Comparison of ENCODE assay signal across 21 cellular contexts in genomic region chr20:57666106-57666833, GRCh38. TPM values are rescaled to one million over a fixed set of nuclear protein-coding genes. Genes with fewer than 3 reads are reported as not detected.
DNase-seq lines count a peak whose midpoint lies in the region; ATAC-seq, FAIRE-seq and TF ChIP-seq lines count a peak whose summit lies in the region.
"Had no signal": no experiment of that assay in that cellular context is flagged by ENCODE, and none has a peak within 500 bp of the region (broad histone marks: within the 10 kb centered on the region; RNA-seq: fewer than 3 reads in every experiment).

No MANE protein-coding gene starts in this region.

- H2AK5ac ChIP-seq in trophoblast cell (ENCODE audit: low read length) = no peak overlapping the region

- DNase-seq in RWPE2 (ENCODE audit: low spot score) (peak; percentile 75), HepG2 (ENCODE audit: low spot score) (no peak), trophoblast cell (no peak), UCSD-AML1 (lab: John Stamatoyannopoulos, UW; ENCODE audit: unreplicated experiment) (no peak), HUDEP-2 (lab: John Stamatoyannopoulos, UW; ENCODE audit: unreplicated experiment in 76 of 76) (no peak), NCI-H345 treated with DMSO at 0.1 percent for 48 hours (lab: John Stamatoyannopoulos, UW; ENCODE audit: unreplicated experiment) (no peak)
- DNase-seq: CD4-positive, CD25-positive, alpha-beta regulatory T cell; GOT3; KBM-7; MG63; NCI-H1092 treated with DMSO at 0.1 percent for 48 hours; NCI-H1694; NCI-H446 treated with DMSO at 0.1 percent for 48 hours; NCI-H774; SIG-M5 had no signal

- no peaks in the 10 kb centered on the region for H3K27me3 ChIP-seq in RWPE2 (ENCODE audit: insufficient read depth, poor library complexity, severe bottlenecking)
- H3K27me3 ChIP-seq in HepG2 (ENCODE audit: control insufficient read depth in 1 of 2, insufficient read depth in 2 of 2, low read length in 2 of 2) = peaks cover 18 to 93% of the 10 kb centered on the region in 2 experiments; a peak in 4 of 5 replicates
- no peaks in the 10 kb centered on the region for H3K27me3 ChIP-seq in trophoblast cell (ENCODE audit: insufficient read depth, low read length)
- H3K27me3 ChIP-seq: MG63 had no signal

- no peak overlapping the region for H3K4me3 ChIP-seq in RWPE2 (ENCODE audit: severe bottlenecking)
- no peak overlapping the region for H3K4me3 ChIP-seq in HepG2 (replicated peaks in 1 of 3; ENCODE audit: insufficient read depth in 1 of 3, low read depth in 2 of 3, low read length in 3 of 3)
- no peak overlapping the region for H3K4me3 ChIP-seq in trophoblast cell (ENCODE audit: low read depth, low read length)
- H3K4me3 ChIP-seq: MG63 had no signal

- H3K4me2 ChIP-seq in HepG2 (ENCODE audit: low read depth, low read length) = no peak overlapping the region
- no peak overlapping the region for H3K4me2 ChIP-seq in trophoblast cell (ENCODE audit: low read length)

- H3K18ac ChIP-seq in trophoblast cell (ENCODE audit: low read length) = peak overlapping the region; percentile 21

- no peak overlapping the region for H3K23ac ChIP-seq in trophoblast cell (ENCODE audit: low read length)

- no peak for FAIRE-seq in HepG2 (lab: Jason Lieb, UNC)
- FAIRE-seq: GM12891 had no signal

- BruUV-seq in HepG2 (replicated peaks; lab: Mats Ljungman, UMichigan) = no TSS peak

- TF ChIP-seq RAD21 in HepG2 (CRISPR knock-in tag; IDR thresholded peaks at IDR 0.05) = no peak

- no peak overlapping the region for H2BK120ac ChIP-seq in trophoblast cell (ENCODE audit: insufficient read depth, low read length, poor library complexity)

- H4K91ac ChIP-seq in trophoblast cell (ENCODE audit: low read depth, low read length) = no peak overlapping the region

- peaks cover 9% of the 10 kb centered on the region for H3K4me1 ChIP-seq in RWPE2 (ENCODE audit: insufficient read depth, poor library complexity, severe bottlenecking)
- H3K4me1 ChIP-seq in HepG2 (ENCODE audit: insufficient read depth, low read length) = no peaks in the 10 kb centered on the region
- H3K4me1 ChIP-seq in trophoblast cell (ENCODE audit: control insufficient read depth in 1 of 2, insufficient read depth in 2 of 2, low read length in 2 of 2) = peaks cover 3 to 4% of the 10 kb centered on the region in 2 experiments

- no peak for TF ChIP-seq POLR2A in HepG2 (IDR thresholded peaks at IDR 0.05; ENCODE audit: insufficient read depth in 1 of 2, low read depth in 2 of 2, low read length in 2 of 2)

- no peak overlapping the region for H4K8ac ChIP-seq in trophoblast cell (ENCODE audit: low read depth, low read length)

- in situ Hi-C loops in HepG2 (cut with HindIII; ENCODE audit: extremely low pct_ligation_motif_present, low pct_unique_long_range_greater_than_20kb) = no loop called here

- H3K9me3 ChIP-seq in RWPE2 (ENCODE audit: severe bottlenecking) (no peaks in the 10 kb centered on the region), HepG2 (ENCODE audit: low read length) (no peaks in the 10 kb centered on the region), trophoblast cell (ENCODE audit: insufficient read depth, low read depth, low read length) (no peaks in the 10 kb centered on the region)
- H3K9me3 ChIP-seq: MG63 had no signal

- no peaks in the 10 kb centered on the region for H3K79me1 ChIP-seq in trophoblast cell (ENCODE audit: low read length)

- no peak overlapping the region for H3K9ac ChIP-seq in HepG2 (ENCODE audit: insufficient read depth, low read depth, low read length)
- no peak overlapping the region for H3K9ac ChIP-seq in trophoblast cell (ENCODE audit: low read length)

- H2BK12ac ChIP-seq in trophoblast cell (ENCODE audit: low read length) = no peak overlapping the region

- no peak overlapping the region for H4K12ac ChIP-seq in trophoblast cell (ENCODE audit: low read depth, low read length)

- TF ChIP-seq CTCF in 22Rv1 (IDR thresholded peaks at IDR 0.05) (no peak), RWPE2 (IDR thresholded peaks at IDR 0.05; ENCODE audit: poor library complexity, severe bottlenecking) (no peak), HepG2 (CRISPR knock-in tag; IDR thresholded peaks at IDR 0.05) (no peak)

- peak overlapping the region; percentile 93 for H3K27ac ChIP-seq in 22Rv1
- H3K27ac ChIP-seq in RWPE2 (ENCODE audit: poor library complexity, severe bottlenecking) = no peak overlapping the region
- no peak overlapping the region for H3K27ac ChIP-seq in HepG2 (ENCODE audit: extremely low read length, insufficient read depth, low read length)
- H3K27ac ChIP-seq in trophoblast cell (ENCODE audit: low read depth, low read length) = no peak overlapping the region
- H3K27ac ChIP-seq: HL-60 had no signal

- POLR2A ChIA-PET in HepG2 (lab: Yijun Ruan, JAX) = no interaction called here

- no peak overlapping the region for H2AFZ ChIP-seq in HepG2 (ENCODE audit: low read length)
- no peak overlapping the region for H2AFZ ChIP-seq in trophoblast cell (ENCODE audit: insufficient read depth, low read length, poor library complexity)

- H3K4ac ChIP-seq in trophoblast cell (ENCODE audit: low read depth, low read length) = no peak overlapping the region

- H2BK5ac ChIP-seq in trophoblast cell (ENCODE audit: low read depth, low read length, poor library complexity) = no peak overlapping the region

- ATAC-seq in RWPE2 (ENCODE audit: low read depth) = no peak
- ATAC-seq in HepG2 = no peak
- ATAC-seq: Panc1 had no signal

- H3K36me3 ChIP-seq in RWPE2 (ENCODE audit: low read depth) (peaks cover 81% of the 10 kb centered on the region), HepG2 (replicated peaks in 1 of 2; ENCODE audit: control insufficient read depth in 1 of 2, insufficient read depth in 2 of 2, low read length in 2 of 2) (no peaks in the 10 kb centered on the region), trophoblast cell (ENCODE audit: control insufficient read depth in 1 of 2, insufficient read depth in 2 of 2, low read length in 2 of 2) (peaks cover 28 to 29% of the 10 kb centered on the region in 2 experiments)
- H3K36me3 ChIP-seq: MG63 had no signal

- 20% methylated on average over 21 of the region's 21 CpGs for WGBS in HepG2 (ENCODE audit: low lambda C conversion rate)
- WGBS in trophoblast cell (ENCODE audit: extremely low coverage, insufficient coverage, insufficient read length) = no CpG with 5 or more reads among the region's 21 CpGs

- no peaks in the 10 kb centered on the region; the same call in 1 of the 2 replicates for H4K20me1 ChIP-seq in HepG2 (ENCODE audit: insufficient read depth, low read length)

- TF ChIP-seq EP300 in HepG2 (IDR thresholded peaks at IDR 0.05; ENCODE audit: low read depth in 2 of 2, low read length in 2 of 2) (no peak), HepG2 (CRISPR knock-in tag; IDR thresholded peaks at IDR 0.05; ENCODE audit: borderline replicate concordance) (no peak)

- H3K79me2 ChIP-seq in HepG2 (ENCODE audit: insufficient read depth, low read length) (no peaks in the 10 kb centered on the region), trophoblast cell (ENCODE audit: control insufficient read depth, insufficient read depth, low read length, poor library complexity) (peaks cover 8% of the 10 kb centered on the region)

- no peak overlapping the region for H3K14ac ChIP-seq in trophoblast cell (ENCODE audit: low read length)

- CTCF ChIA-PET in HepG2 (lab: Yijun Ruan, JAX; ENCODE audit: low intra/inter-chr PET ratio, low total read pairs) = no interaction called here

- intact Hi-C loops in HepG2 (cut with micrococcal nuclease; ENCODE audit: unreplicated experiment) = no loop called here

RNA-seq across cellular contexts. Expression of gene PMEPA1, which starts 43.5 kb away (rescaled TPM):
- total RNA-seq in HepG2 (2016; rRNA removed; fragmentation: Illumina TruSeq; extraction: Trizol) = not detected in 2 replicates
- not detected in 2 replicates for total RNA-seq in HepG2 (2016; cell fraction: cytosol; rRNA removed; fragmentation: Illumina TruSeq; extraction: Trizol; ENCODE audit: low read depth)
- total RNA-seq in HepG2 (2016; cell fraction: insoluble cytoplasmic fraction; rRNA removed; fragmentation: Illumina TruSeq; extraction: Trizol) = not detected in 2 replicates
- 0.31 TPM in 1 of 2 replicates, not detected in the other for total RNA-seq in HepG2 (2016; cell fraction: membrane; rRNA removed; fragmentation: Illumina TruSeq; extraction: Trizol)
- not detected in 2 replicates for total RNA-seq in HepG2 (2016; cell fraction: nucleus; rRNA removed; fragmentation: Illumina TruSeq; extraction: Trizol)
- polyA plus RNA-seq in HepG2 (2011; rRNA removed) = 0.08 TPM in 1 of 2 replicates, not detected in the other
- polyA plus RNA-seq in HepG2 (2011; cell fraction: cytosol; rRNA removed) = 0.03 TPM in 1 of 2 replicates, not detected in the other
- polyA plus RNA-seq in HepG2 (2011; cell fraction: nucleus; rRNA removed) = 0.12 and 0.16 TPM in 2 replicates
- polyA plus RNA-seq in HepG2 (2012) = not detected in 2 replicates
- polyA plus RNA-seq in HepG2 (2016; cell fraction: cytosol; fragmentation: Illumina TruSeq; extraction: Trizol; ENCODE audit: low read depth) = not detected in 2 replicates
- not detected in 2 replicates for polyA plus RNA-seq in HepG2 (2016; cell fraction: insoluble cytoplasmic fraction; fragmentation: Illumina TruSeq; extraction: Trizol; ENCODE audit: low read depth)
- 0.15 TPM in 1 of 2 replicates, not detected in the other for polyA plus RNA-seq in HepG2 (2016; cell fraction: membrane; fragmentation: Illumina TruSeq; extraction: Trizol; ENCODE audit: low read depth)
- polyA plus RNA-seq in HepG2 (2016; cell fraction: nucleus; fragmentation: Illumina TruSeq; extraction: Trizol; ENCODE audit: insufficient read depth, low read depth) = not detected in 2 replicates
- polyA minus RNA-seq in HepG2 (2011; rRNA and poly(A)+ RNA removed; ENCODE audit: low replicate concordance) = 0.20 and 7.8 TPM in 2 replicates
- polyA minus RNA-seq in HepG2 (2011; cell fraction: cytosol; rRNA and poly(A)+ RNA removed) = 0.53 TPM in 1 of 2 replicates, not detected in the other
- 0.39 TPM in 1 of 2 replicates, not detected in the other for polyA minus RNA-seq in HepG2 (2011; cell fraction: nucleus; rRNA and poly(A)+ RNA removed)
- 43.9 and 46.9 TPM in 2 replicates for polyA plus RNA-seq in trophoblast cell (2013)

RNA-seq across cellular contexts. Expression of gene ZBP1, which starts 46.0 kb away (rescaled TPM):
- total RNA-seq in HepG2 (2016; rRNA removed; fragmentation: Illumina TruSeq; extraction: Trizol) = not detected in 2 replicates
- total RNA-seq in HepG2 (2016; cell fraction: cytosol; rRNA removed; fragmentation: Illumina TruSeq; extraction: Trizol; ENCODE audit: low read depth) = not detected in 2 replicates
- not detected in 2 replicates for total RNA-seq in HepG2 (2016; cell fraction: insoluble cytoplasmic fraction; rRNA removed; fragmentation: Illumina TruSeq; extraction: Trizol)
- not detected in 2 replicates for total RNA-seq in HepG2 (2016; cell fraction: membrane; rRNA removed; fragmentation: Illumina TruSeq; extraction: Trizol)
- not detected in 2 replicates for total RNA-seq in HepG2 (2016; cell fraction: nucleus; rRNA removed; fragmentation: Illumina TruSeq; extraction: Trizol)
- polyA plus RNA-seq in HepG2 (2011; rRNA removed) = not detected in 2 replicates
- not detected in 2 replicates for polyA plus RNA-seq in HepG2 (2011; cell fraction: cytosol; rRNA removed)
- polyA plus RNA-seq in HepG2 (2011; cell fraction: nucleus; rRNA removed) = not detected in 2 replicates
- not detected in 2 replicates for polyA plus RNA-seq in HepG2 (2012)
- not detected in 2 replicates for polyA plus RNA-seq in HepG2 (2016; cell fraction: cytosol; fragmentation: Illumina TruSeq; extraction: Trizol; ENCODE audit: low read depth)
- not detected in 2 replicates for polyA plus RNA-seq in HepG2 (2016; cell fraction: insoluble cytoplasmic fraction; fragmentation: Illumina TruSeq; extraction: Trizol; ENCODE audit: low read depth)
- not detected in 2 replicates for polyA plus RNA-seq in HepG2 (2016; cell fraction: membrane; fragmentation: Illumina TruSeq; extraction: Trizol; ENCODE audit: low read depth)
- not detected in 2 replicates for polyA plus RNA-seq in HepG2 (2016; cell fraction: nucleus; fragmentation: Illumina TruSeq; extraction: Trizol; ENCODE audit: insufficient read depth, low read depth)
- not detected in 2 replicates for polyA minus RNA-seq in HepG2 (2011; rRNA and poly(A)+ RNA removed; ENCODE audit: low replicate concordance)
- not detected in 2 replicates for polyA minus RNA-seq in HepG2 (2011; cell fraction: cytosol; rRNA and poly(A)+ RNA removed)
- polyA minus RNA-seq in HepG2 (2011; cell fraction: nucleus; rRNA and poly(A)+ RNA removed) = not detected in 2 replicates
- not detected in 2 replicates for polyA plus RNA-seq in trophoblast cell (2013)
- total RNA-seq: A673, G401 had no signal
